In the genomic region with DNA sequence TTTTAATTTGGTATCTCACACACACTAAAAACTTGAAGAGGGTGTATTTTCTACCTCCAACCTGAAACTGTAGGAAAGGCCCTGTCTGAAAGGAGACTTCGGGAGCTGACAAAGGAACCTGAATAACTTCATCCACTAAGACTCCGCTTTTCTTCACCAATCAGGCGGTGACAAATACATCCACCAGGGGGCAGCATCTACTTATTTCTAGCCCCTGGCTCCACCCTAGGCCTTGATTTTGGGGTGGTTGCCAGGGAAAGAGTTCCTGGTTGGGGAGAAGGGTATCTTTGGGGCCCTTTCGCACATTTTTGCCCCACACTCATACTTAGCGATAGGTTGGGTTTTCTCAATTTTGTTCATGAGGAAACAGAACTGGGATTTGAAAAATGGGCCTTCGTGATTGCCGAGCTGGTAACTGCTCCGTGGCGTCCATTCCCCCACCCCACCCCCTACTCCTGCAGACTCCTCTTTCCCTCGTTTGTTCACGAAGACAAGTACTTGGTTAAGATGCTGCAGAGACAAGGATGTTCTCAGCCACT, we compare ENCODE assay signal across 8 cellular contexts. TPM values are rescaled to one million over a fixed set of nuclear protein-coding genes. Genes with fewer than 3 reads are reported as not detected.
DNase-seq lines count a peak whose midpoint lies in the region; ATAC-seq and TF ChIP-seq lines count a peak whose summit lies in the region.

No MANE protein-coding gene starts in this region.

- H3K27ac ChIP-seq in OCI-LY3 (ENCODE audit: low read length) (no peak overlapping the region), muscle layer of duodenum (ENCODE audit: low read length) (peak overlapping the region; percentile 21)

- H4K20me1 ChIP-seq in OCI-LY3 (ENCODE audit: insufficient read depth, low read length): no peaks in the 10 kb centered on the region

- no peaks in the 10 kb centered on the region for H3K79me2 ChIP-seq in OCI-LY3 (ENCODE audit: low read length)

- H3K9ac ChIP-seq in OCI-LY3 (ENCODE audit: low read length): peak overlapping the region; percentile 33; the same call in 1 of the 2 replicates

- no peaks in the 10 kb centered on the region for H3K27me3 Mint-ChIP-seq in IgD-negative memory B cell

- H3K36me3 ChIP-seq in OCI-LY3 (replicated peaks; ENCODE audit: low read depth, low read length) (no peaks in the 10 kb centered on the region), muscle layer of duodenum (ENCODE audit: control insufficient read depth in 1 of 2, insufficient read depth in 2 of 2, low read length in 2 of 2) (peaks cover 0 to 1% of the 10 kb centered on the region in 2 donors)

- no peaks in the 10 kb centered on the region for H3K9me3 Mint-ChIP-seq in IgD-negative memory B cell

- peaks cover 28 to 34% (median 32%) of the 10 kb centered on the region in 3 donors for H3K4me1 Mint-ChIP-seq in IgD-negative memory B cell

- no peak for ATAC-seq in HG03139 (IDR thresholded peaks at IDR 0.05; ENCODE audit: unreplicated experiment)

- peaks cover 14% of the 10 kb centered on the region for H3K4me1 ChIP-seq in OCI-LY3 (ENCODE audit: low read length)
- peaks cover 0 to 17% of the 10 kb centered on the region in 2 donors for H3K4me1 ChIP-seq in muscle layer of duodenum (ENCODE audit: control insufficient read depth in 1 of 2, insufficient read depth in 2 of 2, low read length in 2 of 2)

- DNase-seq in COLO668 (lab: John Stamatoyannopoulos, UW; ENCODE audit: unreplicated experiment) (peak; percentile 39), activated T-cell treated with anti-CD3 and anti-CD28 coated beads for 4 hours (peak; percentile 92), epithelial cell of proximal tubule (ENCODE audit: low read depth) (no peak)
- DNase-seq in stimulated activated CD8-positive, alpha-beta memory T cell treated with anti-CD3 and anti-CD28 coated beads, Interleukin-4, amount 100 ng/mL, for 4 hours (ENCODE audit: low read depth in 2 of 2, low spot score in 1 of 2): peak; percentile 71 to 90

- H2AFZ ChIP-seq in OCI-LY3 (ENCODE audit: low read depth, low read length): peak overlapping the region; percentile 99

- H3K27me3 ChIP-seq in OCI-LY3 (ENCODE audit: low read depth, low read length) (no peaks in the 10 kb centered on the region), muscle layer of duodenum (ENCODE audit: low read depth, low read length) (no peaks in the 10 kb centered on the region)

- peak overlapping the region in 2 of 3 donors; percentile 54 to 85 for H3K27ac Mint-ChIP-seq in IgD-negative memory B cell

- H3K4me3 Mint-ChIP-seq in IgD-negative memory B cell: peak overlapping the region in 3 of 4 donors; percentile 1 to 83 (median 60)

- peak overlapping the region; percentile 66 for H3K4me2 ChIP-seq in OCI-LY3 (ENCODE audit: low read length)

- H3K9me3 ChIP-seq in OCI-LY3 (ENCODE audit: insufficient read depth, low read length): no peaks in the 10 kb centered on the region
- no peaks in the 10 kb centered on the region for H3K9me3 ChIP-seq in muscle layer of duodenum (ENCODE audit: control insufficient read depth in 1 of 2, low read length in 2 of 2)

- H3K36me3 Mint-ChIP-seq in IgD-negative memory B cell: no peaks in the 10 kb centered on the region

- TF ChIP-seq CTCF in OCI-LY3 (IDR thresholded peaks at IDR 0.05; ENCODE audit: low read depth, low read length) (peak; percentile 88), epithelial cell of proximal tubule (conservative IDR thresholded peaks at IDR 0.05; ENCODE audit: low read depth, low read length) (peak; percentile 95)

- peak overlapping the region; percentile 56 for H3K4me3 ChIP-seq in OCI-LY3 (ENCODE audit: low read length)
- H3K4me3 ChIP-seq in epithelial cell of proximal tubule (ENCODE audit: low read depth, low read length): no peak overlapping the region
- H3K4me3 ChIP-seq in muscle layer of duodenum (ENCODE audit: low read depth in 1 of 2, low read length in 2 of 2): peak overlapping the region; percentile 44 to 52

RNA-seq across cellular contexts. Expression of gene ARL4D, which starts 4.8 kb away (rescaled TPM):
- polyA plus RNA-seq in IgD-negative memory B cell: 3.4 TPM
- 4.6 and 5.8 TPM in 2 replicates for total RNA-seq in epithelial cell of proximal tubule
